8 cellular contexts compared by ENCODE assay signal in the genomic region with DNA sequence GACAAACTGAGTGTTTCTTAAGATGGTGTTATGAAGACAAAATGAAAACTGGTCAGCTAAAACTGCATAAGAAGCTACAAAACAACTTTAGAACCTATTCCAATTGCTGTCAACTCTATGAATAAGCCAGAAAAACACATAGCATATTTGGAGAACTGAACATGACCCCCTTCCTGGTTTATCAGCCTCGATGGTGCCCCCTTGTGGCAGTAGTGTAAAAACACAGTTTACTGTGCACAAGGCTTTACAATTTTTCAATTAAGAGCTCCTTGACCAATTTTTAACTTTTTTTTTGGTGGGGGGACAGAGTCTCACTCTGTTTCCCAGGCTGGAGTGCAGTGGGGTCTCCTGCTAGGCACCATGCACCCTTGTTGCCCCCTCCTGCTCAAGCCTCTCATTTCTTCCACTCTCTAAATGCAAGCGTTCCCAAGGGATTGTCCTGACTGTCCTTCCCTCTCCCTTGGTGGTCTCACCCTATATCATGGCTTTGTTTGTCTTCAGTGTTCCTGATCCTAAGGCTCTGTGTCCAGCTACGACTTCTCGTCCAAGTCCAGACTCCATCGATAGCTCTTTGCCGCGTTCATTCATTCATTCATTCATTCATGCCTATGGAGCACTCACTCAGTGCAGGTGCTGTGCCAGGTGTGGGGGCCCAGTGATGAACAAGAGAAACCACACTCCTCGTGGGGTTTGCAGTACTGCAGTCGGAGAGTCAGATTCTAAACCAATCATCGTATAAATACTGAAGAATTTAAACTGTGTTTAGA. TPM values are rescaled to one million over a fixed set of nuclear protein-coding genes. Genes with fewer than 3 reads are reported as not detected.
DNase-seq lines count a peak whose midpoint lies in the region; ATAC-seq and TF ChIP-seq lines count a peak whose summit lies in the region.

No MANE protein-coding gene starts in this region.

- H3K36me3 Mint-ChIP-seq in progenitor cell of endocrine pancreas (ENCODE audit: insufficient read depth) = peaks cover 17% of the 10 kb centered on the region

- H3K27me3 Mint-ChIP-seq in progenitor cell of endocrine pancreas = no peaks in the 10 kb centered on the region

- no peak overlapping the region for H3K4me3 ChIP-seq in fibroblast of villous mesenchyme (ENCODE audit: low read depth, low read length)
- no peak overlapping the region for H3K4me3 ChIP-seq in aorta (ENCODE audit: low read length in 2 of 2)

- peaks cover under 1% of the 10 kb centered on the region for H3K4me1 Mint-ChIP-seq in progenitor cell of endocrine pancreas (ENCODE audit: low read depth)

- H3K9me3 Mint-ChIP-seq in progenitor cell of endocrine pancreas (ENCODE audit: low read depth) = no peaks in the 10 kb centered on the region

- 46 to 51% methylated on average over 10 of the region's 10 CpGs for WGBS in aorta, 2 donors

- peak overlapping the region; percentile 25 for H3K27ac Mint-ChIP-seq in progenitor cell of endocrine pancreas

- DNase-seq in DMS114 treated with DMSO at 0.1 percent for 48 hours (lab: John Stamatoyannopoulos, UW; ENCODE audit: unreplicated experiment) (peak; percentile 51), LoVo (ENCODE audit: low spot score) (peak; percentile 74), SHP77 treated with DMSO at 0.1 percent for 48 hours (lab: John Stamatoyannopoulos, UW) (peak; percentile 17), fibroblast of villous mesenchyme (ENCODE audit: low read depth) (peak; percentile 87), progenitor cell of endocrine pancreas (ENCODE audit: low spot score, unreplicated experiment) (peak; percentile 50), aorta (peak in 1 of 2 donors; percentile 73)
- DNase-seq in activated T-helper 1 cell treated with anti-CD3 and anti-CD28 coated beads, Interleukin-2, amount 50 U/mL, for 16 hours (ENCODE audit: low read depth in 1 of 2, low spot score in 1 of 2) = peak; percentile 48 to 62

- no peaks in the 10 kb centered on the region for H3K4me1 ChIP-seq in aorta (ENCODE audit: control insufficient read depth in 1 of 2, insufficient read depth in 2 of 2, low read length in 2 of 2)

- intact Hi-C loops in aorta (cut with DNase I) = no loop called here

- peak; percentile 73 for TF ChIP-seq CTCF in fibroblast of villous mesenchyme (IDR thresholded peaks at IDR 0.05; ENCODE audit: insufficient read depth, low read depth, low read length)
- peak; percentile 89 for TF ChIP-seq CTCF in progenitor cell of endocrine pancreas (IDR thresholded peaks at IDR 0.05; ENCODE audit: unreplicated experiment)

- H3K27ac ChIP-seq in aorta (ENCODE audit: low read depth in 1 of 2, low read length in 2 of 2) = no peak overlapping the region

- ATAC-seq in aorta (ENCODE audit: low FRiP score) (peak; percentile 73), GM21447 (IDR thresholded peaks at IDR 0.05; ENCODE audit: unreplicated experiment) (no peak)

- H3K27me3 ChIP-seq in aorta (ENCODE audit: control insufficient read depth in 1 of 2, insufficient read depth in 2 of 2, low read length in 1 of 2) = no peaks in the 10 kb centered on the region

- no peak overlapping the region for H3K4me3 Mint-ChIP-seq in progenitor cell of endocrine pancreas (ENCODE audit: low read depth)

- H3K9me3 ChIP-seq in aorta (ENCODE audit: control insufficient read depth, low read length) = no peaks in the 10 kb centered on the region

- peaks cover 4 to 13% of the 10 kb centered on the region in 2 donors for H3K36me3 ChIP-seq in aorta (ENCODE audit: control insufficient read depth in 1 of 2, insufficient read depth in 2 of 2, low read length in 1 of 2)

RNA-seq across cellular contexts. Expression of a gene that starts 7.5 kb away (rescaled TPM):
- 82.5 and 85.5 TPM in 2 replicates for total RNA-seq in fibroblast of villous mesenchyme
- total RNA-seq in progenitor cell of endocrine pancreas = 622 and 652 TPM in 2 replicates
- 100 to 1,000 TPM; 582 to 726 TPM for total RNA-seq in aorta
- 100 to 1,000 TPM; 372 to 801 TPM for polyA plus RNA-seq in aorta

RNA-seq across cellular contexts. Expression of a gene that starts 16.0 kb away (rescaled TPM):
- total RNA-seq in fibroblast of villous mesenchyme (not detected in 2 replicates), progenitor cell of endocrine pancreas (28.1 and 32.0 TPM in 2 replicates), aorta (not detected)
- polyA plus RNA-seq in aorta = not detected

RNA-seq across cellular contexts. Expression of a gene that starts 38.3 kb away (rescaled TPM):
- total RNA-seq in fibroblast of villous mesenchyme (under 0.01 TPM in 2 replicates), progenitor cell of endocrine pancreas (13.7 and 14.9 TPM in 2 replicates), aorta (under 1 TPM in 1 of 2 donors, not detected in 1; 0.06 TPM)
- polyA plus RNA-seq in aorta = not detected

Comparison
In these comparisons a context has a peak if more than half of its experiments do, and no peak if none do; other contexts are left out.
1. RNA of a gene that starts 16.0 kb away (total RNA-seq): 28.1 to 32.0 TPM in progenitor cell of endocrine pancreas; not detected in fibroblast of villous mesenchyme and not detected in aorta; every median in the first group is over 10 times any median in the second.
2. RNA of a gene that starts 38.3 kb away (total RNA-seq): 13.7 to 14.9 TPM in progenitor cell of endocrine pancreas; 0.06 TPM in aorta and under 0.01 TPM in fibroblast of villous mesenchyme; every median in the first group is over 10 times any median in the second.